ENCODE assay signal across 29 cellular contexts in genomic region chr14:103434868-103435442, GRCh38. TPM values are rescaled to one million over a fixed set of nuclear protein-coding genes. Genes with fewer than 3 reads are reported as not detected.
DNase-seq lines count a peak whose midpoint lies in the region; ATAC-seq, FAIRE-seq and TF ChIP-seq lines count a peak whose summit lies in the region.
"Had no signal": no experiment of that assay in that cellular context is flagged by ENCODE, and none has a peak within 500 bp of the region (broad histone marks: within the 10 kb centered on the region; RNA-seq: fewer than 3 reads in every experiment).

No MANE protein-coding gene starts in this region.

- no peaks in the 10 kb centered on the region for H3K9me2 ChIP-seq in OCI-LY7 (ENCODE audit: insufficient read depth, low read length)

- H3K4me1 Mint-ChIP-seq in immature natural killer cell: peaks cover 27 to 44% of the 10 kb centered on the region in 2 donors
- peaks cover 12% of the 10 kb centered on the region for H3K4me1 Mint-ChIP-seq in stimulated activated naive CD8-positive, alpha-beta T cell treated with anti-CD3 and anti-CD28 coated beads, Interleukin-15, amount 100 ng/mL, for 72 hours
- H3K4me1 Mint-ChIP-seq: endodermal cell, neural progenitor cell had no signal

- POLR2A ChIA-PET in OCI-LY7 (lab: Charles Lee): interaction anchor here (0.6 kb wide), 1 partner anchor 611 kb away, joined by 6 read pairs; no protein-coding TSS in a partner anchor

- TF ChIP-seq POLR2A in gastrocnemius medialis (IDR thresholded peaks at IDR 0.05): no peak

- H3K4me3 Mint-ChIP-seq in immature natural killer cell: no peak overlapping the region
- no peak overlapping the region for H3K4me3 Mint-ChIP-seq in stimulated activated naive CD8-positive, alpha-beta T cell treated with anti-CD3 and anti-CD28 coated beads, Interleukin-15, amount 100 ng/mL, for 72 hours
- H3K4me3 Mint-ChIP-seq: activated naive CD8-positive, alpha-beta T cell treated with anti-CD3 and anti-CD28 coated beads, Interleukin-2, amount 10 ng/mL, durations not matched to agents 7 days and 5 days; endodermal cell; neural progenitor cell had no signal

- no peak for FAIRE-seq in GM19239 (lab: Jason Lieb, UNC)
- FAIRE-seq: H54, TTC549 had no signal

- ATAC-seq in esophagus mucosa (peak; percentile 48), gastrocnemius medialis (peak; percentile 35 to 69)
- no peak for ATAC-seq in stimulated activated naive CD8-positive, alpha-beta T cell treated with anti-CD3 and anti-CD28 coated beads, Interleukin-15, amount 100 ng/mL, for 72 hours

- H3K36me3 ChIP-seq in OCI-LY7 (ENCODE audit: insufficient read depth, low read length): peaks cover 68% of the 10 kb centered on the region
- H3K36me3 ChIP-seq in gastrocnemius medialis: no peaks in the 10 kb centered on the region
- H3K36me3 ChIP-seq: neural progenitor cell had no signal

- H3K27ac Mint-ChIP-seq in immature natural killer cell: peak overlapping the region in 5 of 6 donors; percentile 7 to 60 (median 32)
- H3K27ac Mint-ChIP-seq in stimulated activated naive CD8-positive, alpha-beta T cell treated with anti-CD3 and anti-CD28 coated beads, Interleukin-15, amount 100 ng/mL, for 72 hours: no peak overlapping the region
- H3K27ac Mint-ChIP-seq: activated naive CD8-positive, alpha-beta T cell treated with anti-CD3 and anti-CD28 coated beads, Interleukin-2, amount 10 ng/mL, durations not matched to agents 7 days and 5 days; activated T-helper 2 cell treated with anti-CD3 and anti-CD28 coated beads, Interferon-gamma antibody, Interleukin-2, Interleukin-4, amounts not matched to agents 10 μg/mL and 5 μg/mL and 100 μg/mL, durations not matched to agents 14 hours and 24 hours and 36 hours; endodermal cell; neural progenitor cell had no signal

- H3K4me1 ChIP-seq in OCI-LY7 (ENCODE audit: insufficient read depth, low read length, poor library complexity, severe bottlenecking) (no peaks in the 10 kb centered on the region), gastrocnemius medialis (peaks cover 35 to 37% of the 10 kb centered on the region in 2 donors)
- H3K4me1 ChIP-seq: colonic mucosa, neural progenitor cell, SJCRH30 had no signal

- H3K4me2 ChIP-seq in OCI-LY7 (ENCODE audit: low read length): no peak overlapping the region
- H3K4me2 ChIP-seq: neural progenitor cell, PC-9 had no signal

- DNase-seq in OCI-LY7 (ENCODE audit: low spot score) (no peak), immature natural killer cell (no peak), gastrocnemius medialis (peak in 1 of 2 donors; percentile 13), HCEC 1CT (no peak), NCI-H2227 treated with DMSO at 0.1 percent for 48 hours (lab: John Stamatoyannopoulos, UW) (no peak), GM19239 (ENCODE audit: insufficient read length, low spot score) (no peak)
- DNase-seq in stimulated activated naive CD8-positive, alpha-beta T cell treated with anti-CD3 and anti-CD28 coated beads, Interleukin-15, amount 100 ng/mL, for 72 hours: no peak
- DNase-seq: activated CD4-positive, alpha-beta T cell treated with anti-CD3 and anti-CD28 coated beads, Interleukin-2, amount 50 U/mL, for 1 hour; activated naive CD8-positive, alpha-beta T cell treated with anti-CD3 and anti-CD28 coated beads, Interleukin-2, amount 10 ng/mL, durations not matched to agents 7 days and 5 days; C1 segment of cervical spinal cord; Calu3; colonic mucosa; EL; endodermal cell; NCI-H1105; NCI-H2029; NCI-H345; NCI-H774; PC-9; SJCRH30; stimulated activated CD4-positive, alpha-beta T cell treated with anti-CD3 and anti-CD28 coated beads, Interleukin-12 subunit alpha, Interleukin-12 subunit beta, amount 100 ng/mL, for 4 hours; stomach; T-helper 1 cell had no signal

- no peaks in the 10 kb centered on the region for H4K20me1 ChIP-seq in OCI-LY7 (ENCODE audit: insufficient read depth, low read length)

- H3K9me3 ChIP-seq in OCI-LY7 (ENCODE audit: low read length) (no peaks in the 10 kb centered on the region), gastrocnemius medialis (no peaks in the 10 kb centered on the region)
- H3K9me3 ChIP-seq: colonic mucosa, SJCRH30, stomach had no signal

- 0 out of 2 replicates have a peak, but pooled peaks cover 1% of the 10 kb centered on the region for H3K79me2 ChIP-seq in OCI-LY7 (ENCODE audit: insufficient read depth, low read depth, low read length)

- TF ChIP-seq CTCF in OCI-LY7 (conservative IDR thresholded peaks at IDR 0.05; ENCODE audit: low read length) (no peak), gastrocnemius medialis (IDR thresholded peaks at IDR 0.05 in 4 of 5, conservative IDR thresholded peaks at IDR 0.05 in 1 of 5) (no peak)

- no peak overlapping the region for H3K27ac ChIP-seq in OCI-LY7 (ENCODE audit: low read depth, low read length, poor library complexity, severe bottlenecking)
- H3K27ac ChIP-seq in gastrocnemius medialis: peak overlapping the region; percentile 60 to 86 (median 76)
- H3K27ac ChIP-seq: colonic mucosa, HL-60, neural progenitor cell, PC-9, SJCRH30, stomach had no signal

- no peaks in the 10 kb centered on the region for H3K27me3 Mint-ChIP-seq in immature natural killer cell (ENCODE audit: low read depth in 3 of 3)
- H3K27me3 Mint-ChIP-seq in stimulated activated naive CD8-positive, alpha-beta T cell treated with anti-CD3 and anti-CD28 coated beads, Interleukin-15, amount 100 ng/mL, for 72 hours: no peaks in the 10 kb centered on the region
- H3K27me3 Mint-ChIP-seq: activated naive CD8-positive, alpha-beta T cell treated with anti-CD3 and anti-CD28 coated beads, Interleukin-2, amount 10 ng/mL, durations not matched to agents 7 days and 5 days had no signal

- BruUV-seq in OCI-LY7 (replicated peaks; lab: Mats Ljungman, UMichigan): TSS peak; percentile 25

- CTCF ChIA-PET in OCI-LY7 (lab: Charles Lee; ENCODE audit: unreplicated experiment): interaction anchor here (0.6 kb wide), 1 partner anchor 404 kb away, joined by 3 read pairs; no protein-coding TSS in a partner anchor

- no peak overlapping the region for H2AFZ ChIP-seq in OCI-LY7 (ENCODE audit: low read length)
- H2AFZ ChIP-seq: neural progenitor cell, PC-9 had no signal

- in situ Hi-C loops in gastrocnemius medialis (cut with MboI; ENCODE audit: low sequenced_read_pairs in 4 of 4): no loop called here

- no peaks in the 10 kb centered on the region for H3K9me3 Mint-ChIP-seq in immature natural killer cell
- H3K9me3 Mint-ChIP-seq in stimulated activated naive CD8-positive, alpha-beta T cell treated with anti-CD3 and anti-CD28 coated beads, Interleukin-15, amount 100 ng/mL, for 72 hours: no peaks in the 10 kb centered on the region
- H3K9me3 Mint-ChIP-seq: activated naive CD8-positive, alpha-beta T cell treated with anti-CD3 and anti-CD28 coated beads, Interleukin-2, amount 10 ng/mL, durations not matched to agents 7 days and 5 days; activated T-helper 2 cell treated with anti-CD3 and anti-CD28 coated beads, Interferon-gamma antibody, Interleukin-2, Interleukin-4, amounts not matched to agents 10 μg/mL and 5 μg/mL and 100 μg/mL, durations not matched to agents 14 hours and 24 hours and 36 hours; endodermal cell; neural progenitor cell had no signal

- H3K36me3 Mint-ChIP-seq in immature natural killer cell: peaks cover 0 to 3% (median 0%) of the 10 kb centered on the region in 3 donors

- H3K4me3 ChIP-seq in OCI-LY7 (ENCODE audit: low read depth, low read length, poor library complexity, severe bottlenecking): no peak overlapping the region
- no peak overlapping the region for H3K4me3 ChIP-seq in gastrocnemius medialis
- H3K4me3 ChIP-seq: colonic mucosa, neural progenitor cell, PC-9, SJCRH30, stomach had no signal

- intact Hi-C loops in OCI-LY7 (cut with micrococcal nuclease; ENCODE audit: unreplicated experiment) (no loop called here), gastrocnemius medialis (cut with DNase I; ENCODE audit: low total_unique reads) (no loop called here)

- H3K27me3 ChIP-seq in gastrocnemius medialis: no peaks in the 10 kb centered on the region
- H3K27me3 ChIP-seq: colonic mucosa, neural progenitor cell, SJCRH30, stomach had no signal

RNA-seq across cellular contexts. Expression of gene MARK3, which starts 49.7 kb away (rescaled TPM):
- 70.8 and 72.7 TPM in 2 replicates for total RNA-seq in OCI-LY7 (2014; rRNA removed; shearing (Covaris generic))
- total RNA-seq in OCI-LY7 (2022): 83.6 and 89.0 TPM in 2 replicates
- total RNA-seq in esophagus mucosa: 62.1 TPM
- polyA plus RNA-seq in immature natural killer cell: 10 to 100 TPM; 23.4 to 44.1 (median 25.7) TPM
- 10 to 100 TPM; 60.2 to 73.1 (median 71.6) TPM for total RNA-seq in gastrocnemius medialis

Comparison
In these comparisons a context has a peak if more than half of its experiments do, and no peak if none do; other contexts are left out.
1. H3K27ac Mint-ChIP-seq: peak in immature natural killer cell (5 of 6); none in stimulated activated naive CD8-positive, alpha-beta T cell treated with anti-CD3 and anti-CD28 coated beads, Interleukin-15, amount 100 ng/mL, for 72 hours (0 of 2).